ENCODE assay signal across 9 cellular contexts in the genomic region with DNA sequence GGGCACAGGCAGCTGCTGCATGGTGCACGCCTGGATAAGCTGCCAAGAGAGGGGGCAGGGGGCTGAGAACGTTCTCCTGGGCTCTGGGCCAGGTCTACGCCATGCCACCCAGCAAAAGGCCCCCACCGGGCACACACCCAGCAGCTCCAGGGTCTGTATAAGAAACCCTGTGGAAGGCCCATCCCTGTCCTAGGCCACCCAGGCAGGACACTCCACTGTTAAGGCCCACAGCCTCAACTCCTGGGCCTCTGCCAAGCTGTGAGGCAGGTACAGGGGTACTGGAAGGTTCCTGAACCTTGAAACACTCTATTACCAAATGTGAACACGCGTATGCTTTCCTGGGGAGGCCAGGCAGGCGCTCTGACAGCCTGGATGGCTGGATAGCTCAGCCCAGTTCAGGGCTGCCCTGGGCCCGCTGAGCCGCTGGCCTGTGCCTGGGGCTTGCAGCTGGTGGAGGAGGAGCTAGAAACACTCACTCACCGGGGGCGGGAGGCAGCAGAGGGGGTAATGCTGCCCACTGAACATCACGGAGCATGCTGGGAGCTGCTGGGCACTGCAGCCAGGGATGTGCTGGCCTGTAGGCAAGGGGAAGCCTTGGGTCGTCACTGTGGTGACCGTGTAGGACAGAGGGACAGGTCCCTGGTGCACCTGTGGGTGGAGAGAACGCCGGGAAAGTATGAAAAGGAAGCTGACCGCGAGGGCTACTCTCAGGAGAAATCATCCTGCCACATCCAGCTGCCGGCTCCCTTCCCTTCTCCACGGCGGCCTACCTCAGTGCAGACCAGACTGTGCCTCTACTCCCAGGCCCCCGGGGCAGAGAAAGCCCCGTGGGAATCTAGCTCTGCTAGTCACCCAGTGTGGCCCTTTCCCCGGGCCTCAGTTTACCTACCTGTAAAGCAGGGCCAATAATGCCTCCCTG. TPM values are rescaled to one million over a fixed set of nuclear protein-coding genes. Genes with fewer than 3 reads are reported as not detected.
DNase-seq lines count a peak whose midpoint lies in the region; ATAC-seq and TF ChIP-seq lines count a peak whose summit lies in the region.
"Had no signal": no experiment of that assay in that cellular context is flagged by ENCODE, and none has a peak within 500 bp of the region (broad histone marks: within the 10 kb centered on the region; RNA-seq: fewer than 3 reads in every experiment).

No MANE protein-coding gene starts in this region.

- no peaks in the 10 kb centered on the region for H3K9me2 ChIP-seq in hepatocyte (replicated peaks; ENCODE audit: insufficient read depth)

- CTCF ChIA-PET in activated CD4-positive, alpha-beta memory T cell treated with anti-CD3 and anti-CD28 coated beads for 36 hours (lab: Charles Lee): interaction anchor here (0.5 to 6.8 kb wide), 6 partner anchors 12 to 114 kb away, joined by 3 to 34 read pairs (median 4); partner anchors contain the start of gene FAF2

- no peaks in the 10 kb centered on the region for H3K9me3 ChIP-seq in hepatocyte (ENCODE audit: low read depth)

- H3K4me1 ChIP-seq in hepatocyte (ENCODE audit: insufficient read depth): peaks cover 32% of the 10 kb centered on the region

- WGBS in hepatocyte (ENCODE audit: low lambda C conversion rate, missing lambda C conversion rate): 78% methylated on average over 23 of the region's 24 CpGs

- no peak overlapping the region for H3K4me2 ChIP-seq in hepatocyte

- no peak for TF ChIP-seq POLR2A in GM18505 (IDR thresholded peaks at IDR 0.05; ENCODE audit: borderline replicate concordance, extremely low read depth, insufficient read depth, insufficient read length)

- peak overlapping the region; percentile 28 for H3K4me3 Mint-ChIP-seq in activated CD4-positive, alpha-beta memory T cell treated with anti-CD3 and anti-CD28 coated beads for 36 hours

- no peak for TF ChIP-seq CTCF in hepatocyte (IDR thresholded peaks at IDR 0.05; ENCODE audit: poor library complexity)

- H4K20me1 ChIP-seq in hepatocyte (ENCODE audit: insufficient read depth, poor library complexity, severe bottlenecking): peaks cover 44% of the 10 kb centered on the region

- peaks cover 49% of the 10 kb centered on the region for H3K4me1 Mint-ChIP-seq in activated CD4-positive, alpha-beta memory T cell treated with anti-CD3 and anti-CD28 coated beads for 36 hours (ENCODE audit: low read depth)

- H3K4me3 ChIP-seq in hepatocyte: no peak overlapping the region

- H3K27ac ChIP-seq in hepatocyte: peak overlapping the region; percentile 68

- no peaks in the 10 kb centered on the region for H3K9me3 Mint-ChIP-seq in activated CD4-positive, alpha-beta memory T cell treated with anti-CD3 and anti-CD28 coated beads for 36 hours

- ATAC-seq in GM18505 (IDR thresholded peaks at IDR 0.05; ENCODE audit: unreplicated experiment) (no peak), HG02885 (IDR thresholded peaks at IDR 0.05; ENCODE audit: poor library complexity, unreplicated experiment) (no peak)

- peaks cover 30% of the 10 kb centered on the region for H3K36me3 Mint-ChIP-seq in activated CD4-positive, alpha-beta memory T cell treated with anti-CD3 and anti-CD28 coated beads for 36 hours

- POLR2A ChIA-PET in activated CD4-positive, alpha-beta memory T cell treated with anti-CD3 and anti-CD28 coated beads for 36 hours (lab: Charles Lee): interaction anchor here (2.8 kb wide), 1 partner anchor 12 kb away, joined by 13 read pairs; no protein-coding TSS in a partner anchor

- intact Hi-C loops in activated CD4-positive, alpha-beta memory T cell treated with anti-CD3 and anti-CD28 coated beads for 36 hours (cut with micrococcal nuclease): loop anchor here (5.0 to 10.0 kb wide), 3 partner anchors 44 to 1036 kb away; partner anchors contain the start of gene HRH2

- H3K36me3 ChIP-seq in hepatocyte (replicated peaks; ENCODE audit: insufficient read depth, low read depth): no peaks in the 10 kb centered on the region

- no peak overlapping the region for H2AFZ ChIP-seq in hepatocyte

- H3K27ac Mint-ChIP-seq in activated CD4-positive, alpha-beta memory T cell treated with anti-CD3 and anti-CD28 coated beads for 36 hours: peak overlapping the region; percentile 67

- no peaks in the 10 kb centered on the region for H3K27me3 ChIP-seq in hepatocyte

- peaks cover 50% of the 10 kb centered on the region for H3K79me2 ChIP-seq in hepatocyte

- no peaks in the 10 kb centered on the region for H3K27me3 Mint-ChIP-seq in activated CD4-positive, alpha-beta memory T cell treated with anti-CD3 and anti-CD28 coated beads for 36 hours

- DNase-seq in activated effector memory CD4-positive, alpha-beta T cell treated with anti-CD3 and anti-CD28 coated beads, Interleukin-2, amount 50 U/mL, for 16 hours: peak; percentile 71
- DNase-seq in activated effector memory CD4-positive, alpha-beta T cell treated with Interleukin-2 at 50 U/mL for 16 hours: no peak
- peak; percentile 55 for DNase-seq in activated CD4-positive, alpha-beta memory T cell treated with anti-CD3 and anti-CD28 coated beads for 36 hours
- DNase-seq in hepatocyte (ENCODE audit: low spot score): no peak
- peak; percentile 86 for DNase-seq in superior temporal gyrus (ENCODE audit: extremely low spot score)
- DNase-seq in GM19240 (ENCODE audit: insufficient read length, low spot score): no peak
- DNase-seq: Calu3 had no signal

RNA-seq across cellular contexts. Expression of gene RNF44, which starts 6.0 kb away (rescaled TPM):
- 10 to 100 TPM; 61.9 to 68.1 TPM for total RNA-seq in activated CD4-positive, alpha-beta memory T cell treated with anti-CD3 and anti-CD28 coated beads for 36 hours
- 9.5 and 13.0 TPM in 2 replicates for total RNA-seq in hepatocyte
- polyA plus RNA-seq in hepatocyte: 17.4 and 19.6 TPM in 2 replicates

RNA-seq across cellular contexts. Expression of gene CDHR2, which starts 17.9 kb away (rescaled TPM):
- total RNA-seq in activated CD4-positive, alpha-beta memory T cell treated with anti-CD3 and anti-CD28 coated beads for 36 hours: under 1 TPM; 0.36 to 0.38 TPM
- total RNA-seq in hepatocyte: 24.8 and 29.8 TPM in 2 replicates
- polyA plus RNA-seq in hepatocyte: 16.3 and 28.3 TPM in 2 replicates

Comparison
In these comparisons a context has a peak if more than half of its experiments do, and no peak if none do; other contexts are left out.
1. DNase-seq: peak in activated effector memory CD4-positive, alpha-beta T cell treated with anti-CD3 and anti-CD28 coated beads, Interleukin-2, amount 50 U/mL, for 16 hours (single experiment), activated CD4-positive, alpha-beta memory T cell treated with anti-CD3 and anti-CD28 coated beads for 36 hours (single experiment) and superior temporal gyrus (single experiment); none in activated effector memory CD4-positive, alpha-beta T cell treated with Interleukin-2 at 50 U/mL for 16 hours (single experiment), hepatocyte (single experiment) and GM19240 (single experiment).
2. RNA of gene CDHR2, which starts 17.9 kb away (total RNA-seq): 24.8 to 29.8 TPM in hepatocyte; 0.36 to 0.38 TPM in activated CD4-positive, alpha-beta memory T cell treated with anti-CD3 and anti-CD28 coated beads for 36 hours; every median in the first group is over 10 times any median in the second.